Comparison of ENCODE assay signal across 20 cellular contexts in the genomic region with DNA sequence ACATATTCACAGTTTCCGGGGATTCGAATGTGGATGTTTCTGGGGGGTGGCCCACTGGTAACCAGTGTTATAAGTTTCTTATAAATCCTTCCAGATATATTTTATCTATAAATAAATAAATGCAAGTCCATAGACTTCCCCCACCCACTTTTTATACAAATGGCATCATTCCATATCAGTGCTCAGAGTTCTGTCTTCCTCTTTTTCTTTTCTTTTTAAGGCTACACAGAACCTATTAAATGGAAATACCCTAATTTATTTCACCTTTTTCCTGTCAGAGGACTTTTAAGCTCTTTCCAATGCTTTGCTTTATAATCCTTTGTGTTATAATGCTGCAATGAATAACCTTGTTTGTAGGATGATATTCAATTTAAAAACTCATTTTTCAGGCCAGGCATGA. TPM values are rescaled to one million over a fixed set of nuclear protein-coding genes. Genes with fewer than 3 reads are reported as not detected.
DNase-seq lines count a peak whose midpoint lies in the region; ATAC-seq, FAIRE-seq and TF ChIP-seq lines count a peak whose summit lies in the region.
"Had no signal": no experiment of that assay in that cellular context is flagged by ENCODE, and none has a peak within 500 bp of the region (broad histone marks: within the 10 kb centered on the region; RNA-seq: fewer than 3 reads in every experiment).

No MANE protein-coding gene starts in this region.

- no peak for ATAC-seq in GM12878
- ATAC-seq in stimulated activated memory B cell treated with anti-CD40 and anti-IgM and Interleukin-4, amounts not matched to agents 10 μg/mL and 1 μg/mL and 100 μg/mL, for 72 hours = no peak
- no peak for ATAC-seq in HG03521 (IDR thresholded peaks at IDR 0.05; ENCODE audit: unreplicated experiment)
- ATAC-seq: sciatic nerve, WTC11 had no signal

- peaks cover 2% of the 10 kb centered on the region for H3K36me3 Mint-ChIP-seq in activated naive CD8-positive, alpha-beta T cell
- H3K36me3 Mint-ChIP-seq in activated naive CD8-positive, alpha-beta T cell treated with anti-CD3 and anti-CD28 coated beads for 36 hours = peaks cover 7% of the 10 kb centered on the region
- no peaks in the 10 kb centered on the region for H3K36me3 Mint-ChIP-seq in IgD-negative memory B cell
- H3K36me3 Mint-ChIP-seq in stimulated activated memory B cell treated with anti-CD40 and anti-IgM and Interleukin-4, amounts not matched to agents 10 μg/mL and 1 μg/mL and 100 μg/mL, for 72 hours = peaks cover 6% of the 10 kb centered on the region
- H3K36me3 Mint-ChIP-seq: WTC11 had no signal

- H3K27me3 ChIP-seq in GM12878 (replicated peaks in 1 of 2; ENCODE audit: control insufficient read depth in 2 of 2, insufficient read depth in 2 of 2, low read length in 1 of 2) = no peaks in the 10 kb centered on the region
- H3K27me3 ChIP-seq: tibial nerve had no signal

- H3K4me1 Mint-ChIP-seq in activated naive CD8-positive, alpha-beta T cell (ENCODE audit: low read depth) = peaks cover 38% of the 10 kb centered on the region
- H3K4me1 Mint-ChIP-seq in activated naive CD8-positive, alpha-beta T cell treated with anti-CD3 and anti-CD28 coated beads for 36 hours = peaks cover 16% of the 10 kb centered on the region
- H3K4me1 Mint-ChIP-seq in IgD-negative memory B cell = peaks cover 28 to 37% (median 30%) of the 10 kb centered on the region in 3 donors
- H3K4me1 Mint-ChIP-seq in stimulated activated memory B cell treated with anti-CD40 and anti-IgM and Interleukin-4, amounts not matched to agents 10 μg/mL and 1 μg/mL and 100 μg/mL, for 72 hours = peaks cover 47% of the 10 kb centered on the region

- TF ChIP-seq EP300 in GM12878 (IDR thresholded peaks at IDR 0.05; ENCODE audit: borderline replicate concordance in 1 of 2, control insufficient read depth in 1 of 2, low read depth in 2 of 2, low read length in 2 of 2) = no peak

- no peaks in the 10 kb centered on the region for H3K27me3 Mint-ChIP-seq in activated naive CD8-positive, alpha-beta T cell
- H3K27me3 Mint-ChIP-seq in activated naive CD8-positive, alpha-beta T cell treated with anti-CD3 and anti-CD28 coated beads for 36 hours = no peaks in the 10 kb centered on the region
- no peaks in the 10 kb centered on the region for H3K27me3 Mint-ChIP-seq in IgD-negative memory B cell
- H3K27me3 Mint-ChIP-seq in stimulated activated memory B cell treated with anti-CD40 and anti-IgM and Interleukin-4, amounts not matched to agents 10 μg/mL and 1 μg/mL and 100 μg/mL, for 72 hours = no peaks in the 10 kb centered on the region

- CTCF ChIA-PET in GM12878 (lab: Yijun Ruan, JAX) = interaction anchor here (0.7 to 6.7 kb wide), 8 partner anchors 11 to 399 kb away, joined by 3 to 59 read pairs (median 4); no protein-coding TSS in a partner anchor

- H4K20me1 ChIP-seq in GM12878 (ENCODE audit: control insufficient read depth, insufficient read depth) = no peaks in the 10 kb centered on the region

- peaks cover 0 to 4% of the 10 kb centered on the region in 2 experiments; a peak in 2 of 4 replicates for H3K36me3 ChIP-seq in GM12878 (ENCODE audit: control insufficient read depth in 2 of 2, insufficient read depth in 2 of 2, low read length in 1 of 2)

- no peak for TF ChIP-seq CTCF in GM12878 (IDR thresholded peaks at IDR 0.05 in 2 of 3, conservative IDR thresholded peaks at IDR 0.05 in 1 of 3; ENCODE audit: control insufficient read depth in 2 of 3, extremely low read depth in 1 of 3, insufficient read depth in 1 of 3, low read depth in 3 of 3, low read length in 3 of 3)

- no peak for DNase-seq in activated naive CD8-positive, alpha-beta T cell treated with anti-CD3 and anti-CD28 coated beads for 36 hours
- no peak for DNase-seq in GM12878 (ENCODE audit: low read depth, low spot score)
- DNase-seq in Ammon's horn (ENCODE audit: low spot score) = no peak
- DNase-seq in NCI-H82 (lab: John Stamatoyannopoulos, UW) = no peak
- DNase-seq: activated effector memory CD4-positive, alpha-beta T cell treated with anti-CD3 and anti-CD28 coated beads, Interleukin-2, amount 50 U/mL, for 16 hours; NCI-H2107; NCI-H524 treated with DMSO at 0.1 percent for 48 hours; Right ventricle myocardium superior; stimulated activated naive CD4-positive, alpha-beta T cell had no signal

- H3K27ac Mint-ChIP-seq in activated naive CD8-positive, alpha-beta T cell = peak overlapping the region; percentile 22
- H3K27ac Mint-ChIP-seq in activated naive CD8-positive, alpha-beta T cell treated with anti-CD3 and anti-CD28 coated beads for 36 hours = no peak overlapping the region
- H3K27ac Mint-ChIP-seq in IgD-negative memory B cell = peak overlapping the region; percentile 94 to 98 (median 96)
- H3K27ac Mint-ChIP-seq in stimulated activated memory B cell treated with anti-CD40 and anti-IgM and Interleukin-4, amounts not matched to agents 10 μg/mL and 1 μg/mL and 100 μg/mL, for 72 hours = peak overlapping the region; percentile 68
- H3K27ac Mint-ChIP-seq: WTC11 had no signal

- no peaks in the 10 kb centered on the region for H3K9me3 ChIP-seq in GM12878 (replicated peaks; ENCODE audit: control insufficient read depth, insufficient read depth, low read length)
- H3K9me3 ChIP-seq: tibial nerve had no signal

- no peak overlapping the region for H3K9ac ChIP-seq in GM12878 (ENCODE audit: control insufficient read depth, insufficient read depth, low read length)

- H3K4me3 Mint-ChIP-seq in activated naive CD8-positive, alpha-beta T cell = no peak overlapping the region
- H3K4me3 Mint-ChIP-seq in activated naive CD8-positive, alpha-beta T cell treated with anti-CD3 and anti-CD28 coated beads for 36 hours = no peak overlapping the region
- peak overlapping the region; percentile 33 to 88 (median 58) for H3K4me3 Mint-ChIP-seq in IgD-negative memory B cell
- H3K4me3 Mint-ChIP-seq in stimulated activated memory B cell treated with anti-CD40 and anti-IgM and Interleukin-4, amounts not matched to agents 10 μg/mL and 1 μg/mL and 100 μg/mL, for 72 hours = peak overlapping the region; percentile 32
- H3K4me3 Mint-ChIP-seq: WTC11 had no signal

- TF ChIP-seq RAD21 in GM12878 (IDR thresholded peaks at IDR 0.05; ENCODE audit: insufficient read depth, low read depth, low read length) = no peak

- no peaks in the 10 kb centered on the region for H3K9me3 Mint-ChIP-seq in activated naive CD8-positive, alpha-beta T cell (ENCODE audit: low read depth)
- H3K9me3 Mint-ChIP-seq in activated naive CD8-positive, alpha-beta T cell treated with anti-CD3 and anti-CD28 coated beads for 36 hours = no peaks in the 10 kb centered on the region
- no peaks in the 10 kb centered on the region for H3K9me3 Mint-ChIP-seq in IgD-negative memory B cell
- H3K9me3 Mint-ChIP-seq in stimulated activated memory B cell treated with anti-CD40 and anti-IgM and Interleukin-4, amounts not matched to agents 10 μg/mL and 1 μg/mL and 100 μg/mL, for 72 hours = no peaks in the 10 kb centered on the region
- H3K9me3 Mint-ChIP-seq: WTC11 had no signal

- peaks cover 11% of the 10 kb centered on the region for H3K4me1 ChIP-seq in GM12878 (ENCODE audit: control insufficient read depth, insufficient read depth, low read length)

- peak overlapping the region; percentile 43; the same call in 1 of the 2 replicates for H3K27ac ChIP-seq in GM12878 (ENCODE audit: control insufficient read depth, insufficient read depth)

- no TSS peak for BruUV-seq in GM12878 (replicated peaks; lab: Mats Ljungman, UMichigan)

- peak overlapping the region; percentile 39 for H3K4me2 ChIP-seq in GM12878 (ENCODE audit: control insufficient read depth, insufficient read depth)

- no peak overlapping the region for H2AFZ ChIP-seq in GM12878 (ENCODE audit: control insufficient read depth, low read depth, low read length)

- FAIRE-seq in GM12878 (lab: Jason Lieb, UNC) = no peak
- FAIRE-seq: D721Med, endometrium, GM19239, H1 had no signal

- 61% methylated on average over 2 of the region's 2 CpGs for WGBS in GM12878 (ENCODE audit: insufficient coverage, insufficient replicate concordance, low lambda C conversion rate, missing lambda C conversion rate)

- in situ Hi-C loops in GM12878 (cut with MboI) = loop anchor here (10.0 kb wide), 1 partner anchor 280 kb away; no protein-coding TSS in a partner anchor

- TF ChIP-seq POLR2A in GM12878 (IDR thresholded peaks at IDR 0.05; ENCODE audit: low read depth, low read length) = no peak

- peaks cover 56% of the 10 kb centered on the region for H3K79me2 ChIP-seq in GM12878 (ENCODE audit: control insufficient read depth, insufficient read depth, low read length)

- SMC1A ChIA-PET in GM12878 (lab: Charles Lee; ENCODE audit: uncharacterized antibody, unreplicated experiment) = interaction anchor here (0.6 to 1.1 kb wide), 3 partner anchors 88 to 318 kb away, joined by 3 to 4 read pairs (median 3); no protein-coding TSS in a partner anchor

- intact Hi-C loops in GM12878 (cut with micrococcal nuclease; ENCODE audit: unreplicated experiment) = no loop called here

- H3K4me3 ChIP-seq in GM12878 = peak overlapping the region; percentile 60
- H3K4me3 ChIP-seq: tibial nerve had no signal

- POLR2A ChIA-PET in GM12878 (lab: Charles Lee) = no interaction called here

- RAD21 ChIA-PET in GM12878 (lab: Charles Lee; ENCODE audit: unreplicated experiment) = interaction anchor here (1.0 to 1.1 kb wide), 4 partner anchors 20 to 179 kb away, joined by 3 to 4 read pairs (median 4); no protein-coding TSS in a partner anchor

TF ChIP-seq in GM12878, 131 proteins besides CTCF, POLR2A, EP300 and RAD21:
- TF ChIP-seq SPI1 (IDR thresholded peaks at IDR 0.05; ENCODE audit: borderline replicate concordance, insufficient read depth, low read depth, low read length) (peak; percentile 12; the same call in 1 of the 2 replicates), SMAD1 (IDR thresholded peaks at IDR 0.05; ENCODE audit: low read depth, partially characterized antibody) (no peak)

RNA-seq across cellular contexts. Expression of a gene that starts 3.8 kb away (rescaled TPM):
- total RNA-seq in activated naive CD8-positive, alpha-beta T cell treated with anti-CD3 and anti-CD28 coated beads for 36 hours = 10 to 100 TPM; 25.1 to 25.3 TPM
- polyA plus RNA-seq in IgD-negative memory B cell = 53.4 TPM
- total RNA-seq in GM12878 (2013; cell fraction: nucleolus; rRNA removed) = 94.1 and 105 TPM in 2 replicates
- 169 and 177 TPM in 2 replicates for total RNA-seq in GM12878 (2014; rRNA removed)
- 115 and 119 TPM in 2 replicates for total RNA-seq in GM12878 (2014; rRNA removed; fragmentation: Illumina TruSeq; extraction: Trizol)
- total RNA-seq in GM12878 (2021) = 246 and 254 TPM in 2 replicates
- polyA plus RNA-seq in GM12878 (2011; ENCODE audit: low read depth) = 228 TPM
- polyA plus RNA-seq in GM12878 (2011; rRNA removed) = 88.7 and 223 TPM in 2 replicates
- 295 and 353 TPM in 2 replicates for polyA plus RNA-seq in GM12878 (2011; cell fraction: cytosol; rRNA removed)
- 331 and 338 TPM in 2 replicates for polyA plus RNA-seq in GM12878 (2011; cell fraction: nucleus; rRNA removed)
- polyA plus RNA-seq in GM12878 (2012) = 364 and 368 TPM in 2 replicates
- polyA plus RNA-seq in GM12878 (2014; fragmentation: Illumina TruSeq; extraction: Trizol) = 180 and 294 TPM in 2 replicates
- polyA plus RNA-seq in GM12878 (2014; fragmentation: Nextera tagmentation; extraction: Ambion mirVana) = 10 to 100 TPM; 22.5 to 30.2 TPM
- polyA plus RNA-seq in GM12878 (2014; rRNA removed) = 245 and 252 TPM in 2 replicates
- polyA plus RNA-seq in GM12878 (2016; fragmentation: Nextera tagmentation; extraction: Ambion mirVana) = 100 to 1,000 TPM; 133 to 142 TPM
- polyA minus RNA-seq in GM12878 (2011; rRNA and poly(A)+ RNA removed) = 283 and 449 TPM in 2 replicates
- 110 and 112 TPM in 2 replicates for polyA minus RNA-seq in GM12878 (2011; cell fraction: cytosol; rRNA and poly(A)+ RNA removed)
- polyA minus RNA-seq in GM12878 (2011; cell fraction: nucleus; rRNA and poly(A)+ RNA removed) = 106 and 139 TPM in 2 replicates

Comparison
In these comparisons a context has a peak if more than half of its experiments do, and no peak if none do; other contexts are left out.
1. H3K4me3 Mint-ChIP-seq: peak in IgD-negative memory B cell (4 of 4) and stimulated activated memory B cell treated with anti-CD40 and anti-IgM and Interleukin-4, amounts not matched to agents 10 μg/mL and 1 μg/mL and 100 μg/mL, for 72 hours (single experiment); none in activated naive CD8-positive, alpha-beta T cell (single experiment) and activated naive CD8-positive, alpha-beta T cell treated with anti-CD3 and anti-CD28 coated beads for 36 hours (single experiment).